ENCODE assay signal across 21 cellular contexts in genomic region chr10:110432814-110433565, GRCh38.
A peak's percentile ranks its signal among the peaks of the same experiment; 100 is the strongest.
DNase-seq lines count a peak whose midpoint lies in the region; ATAC-seq, FAIRE-seq and TF ChIP-seq lines count a peak whose summit lies in the region.
"Had no signal": no experiment of that assay in that cellular context is flagged by ENCODE, and none has a peak within 500 bp of the region (broad histone marks: within the 10 kb centered on the region; RNA-seq: fewer than 3 reads in every experiment).

No MANE protein-coding gene starts in this region.

- H3K4me3 ChIP-seq in K562 (no peak overlapping the region), spleen (no peak overlapping the region), transverse colon (no peak overlapping the region)

- no peaks in the 10 kb centered on the region for H4K20me1 ChIP-seq in K562 (replicated peaks; ENCODE audit: control insufficient read depth, insufficient read depth, low read length)

- no peak overlapping the region for H3K9ac ChIP-seq in K562 (ENCODE audit: insufficient read depth in 1 of 2, low read depth in 2 of 2, low read length in 2 of 2)

- BruUV-seq in K562 (replicated peaks; lab: Mats Ljungman, UMichigan) = no TSS peak

- in situ Hi-C loops in K562 (cut with MboI) = no loop called here
- in situ Hi-C loops in transverse colon (cut with MboI; ENCODE audit: low pct_ligation_motif_present in 1 of 4, low pct_unique_long_range_greater_than_20kb in 1 of 4, low sequenced_read_pairs in 3 of 4) = no loop called here

- H3K27me3 ChIP-seq in K562 (ENCODE audit: control insufficient read depth in 2 of 2, insufficient read depth in 2 of 2, low read length in 2 of 2) (no peaks in the 10 kb centered on the region), spleen (replicated peaks in 1 of 7) (no peaks in the 10 kb centered on the region), transverse colon (no peaks in the 10 kb centered on the region)

- H3K9me3 ChIP-seq in K562 (replicated peaks; ENCODE audit: control insufficient read depth, insufficient read depth, low read depth, low read length) (no peaks in the 10 kb centered on the region), spleen (peaks cover 0 to 6% (median 0%) of the 10 kb centered on the region in 8 donors), transverse colon (no peaks in the 10 kb centered on the region)

- ATAC-seq in K562 (no peak), GM21381 (IDR thresholded peaks at IDR 0.05; ENCODE audit: unreplicated experiment) (no peak)

- H3K4me1 ChIP-seq in K562 (replicated peaks in 1 of 2; ENCODE audit: control insufficient read depth in 2 of 2, insufficient read depth in 2 of 2, low read length in 2 of 2) = peaks cover 2 to 6% of the 10 kb centered on the region in 2 experiments; a peak in 2 of 5 replicates
- H3K4me1 ChIP-seq in spleen = peaks cover 0 to 12% (median 0%) of the 10 kb centered on the region in 6 donors
- no peaks in the 10 kb centered on the region for H3K4me1 ChIP-seq in transverse colon

- H3K9me1 ChIP-seq in K562 (ENCODE audit: control insufficient read depth, insufficient read depth, low read length) = no peaks in the 10 kb centered on the region

- intact Hi-C loops in K562 (cut with micrococcal nuclease) (no loop called here), spleen (cut with DNase I; ENCODE audit: low total_unique reads) (no loop called here), transverse colon (cut with DNase I; ENCODE audit: low total_unique reads) (no loop called here)

- FAIRE-seq in K562 (lab: Jason Lieb, UNC) = no peak
- FAIRE-seq: GM12892, GM18507, H1 had no signal

- H3K27ac ChIP-seq in C4-2B (peak overlapping the region; percentile 89), K562 (ENCODE audit: extremely low read depth, low read depth, low read length) (no peak overlapping the region), spleen (no peak overlapping the region), transverse colon (no peak overlapping the region)

- CTCF ChIA-PET in K562 (lab: Yijun Ruan, JAX; ENCODE audit: low intra/inter-chr PET ratio) = no interaction called here

- no peak overlapping the region for H2AFZ ChIP-seq in K562 (ENCODE audit: low read depth, low read length)

- H3K79me2 ChIP-seq in K562 (ENCODE audit: control insufficient read depth, insufficient read depth, low read length) = no peaks in the 10 kb centered on the region

- H3K36me3 ChIP-seq in K562 (ENCODE audit: control insufficient read depth, insufficient read depth, low read length) (no peaks in the 10 kb centered on the region), spleen (no peaks in the 10 kb centered on the region), transverse colon (no peaks in the 10 kb centered on the region)

- H3K4me2 ChIP-seq in K562 (ENCODE audit: insufficient read depth, low read length) = no peak overlapping the region

- no peak for TF ChIP-seq CTCF in C4-2B (conservative IDR thresholded peaks at IDR 0.05)
- TF ChIP-seq CTCF in K562 (IDR thresholded peaks at IDR 0.05 in 2 of 3, conservative IDR thresholded peaks at IDR 0.05 in 1 of 3; ENCODE audit: insufficient read depth in 2 of 3, low read depth in 1 of 3, low read length in 3 of 3) = no peak
- TF ChIP-seq CTCF in spleen (IDR thresholded peaks at IDR 0.05 in 8 of 11, conservative IDR thresholded peaks at IDR 0.05 in 3 of 11) = no peak
- no peak for TF ChIP-seq CTCF in transverse colon (IDR thresholded peaks at IDR 0.05)

- TF ChIP-seq RAD21 in K562 (CRISPR knock-in tag; conservative IDR thresholded peaks at IDR 0.05 in 1 of 2, IDR thresholded peaks at IDR 0.05 in 1 of 2) = no peak

- 43% methylated on average over 4 of the region's 4 CpGs for WGBS in K562 (ENCODE audit: insufficient coverage, low coverage, missing lambda C conversion rate)
- WGBS in spleen, 5 donors = 94 to 100% (median 96%) methylated on average over 4 of the region's 4 CpGs
- 95 to 100% methylated on average over 2 to 4 of the region's 4 CpGs for WGBS in transverse colon (ENCODE audit: low coverage in 1 of 2), 2 donors

- TF ChIP-seq EP300 in K562 (IDR thresholded peaks at IDR 0.05; ENCODE audit: low read length) (no peak), transverse colon (IDR thresholded peaks at IDR 0.05; ENCODE audit: low read depth) (no peak)

- TF ChIP-seq POLR2A in K562 (conservative IDR thresholded peaks at IDR 0.05) (no peak), spleen (IDR thresholded peaks at IDR 0.05) (no peak), transverse colon (IDR thresholded peaks at IDR 0.05) (no peak)

- POLR2A ChIA-PET in K562 (lab: Yijun Ruan, JAX) = interaction anchor here (1.6 kb wide), 1 partner anchor 8 kb away, joined by 6 read pairs; no protein-coding TSS in a partner anchor

- peak; percentile 32 for DNase-seq in activated CD8-positive, alpha-beta memory T cell treated with anti-CD3 and anti-CD28 coated beads, Interleukin-2, amount 50 U/mL, for 48 hours
- DNase-seq in activated CD8-positive, alpha-beta memory T cell treated with anti-CD3 and anti-CD28 coated beads for 24 hours = no peak
- DNase-seq in K562 (ENCODE audit: extremely low read depth in 1 of 4, low spot score in 3 of 4) (no peak), spleen (peak; percentile 35), NCI-H446 (lab: John Stamatoyannopoulos, UW) (no peak), transverse colon (no peak)
- DNase-seq: C1 segment of cervical spinal cord, DMS79, KG1, NCI-H1694 treated with DMSO at 0.1 percent for 48 hours, NCI-H2107, NCI-H2227 treated with DMSO at 0.1 percent for 48 hours, NCI-H524, NCI-H82, OCI-M1, SHP77 treated with DMSO at 0.1 percent for 48 hours had no signal

TF ChIP-seq in K562, 482 proteins besides CTCF, POLR2A, EP300 and RAD21:
- TF ChIP-seq NFE2L1 (tag; IDR thresholded peaks at IDR 0.05; ENCODE audit: borderline replicate concordance, low read depth) = no peak
- no peak for TF ChIP-seq NONO (IDR thresholded peaks at IDR 0.05; ENCODE audit: low read depth in 2 of 2, low read length in 1 of 2)
- TF ChIP-seq ZNF12 (CRISPR knock-in tag; IDR thresholded peaks at IDR 0.05) = peak; percentile 91

Comparison
In these comparisons a context has a peak if more than half of its experiments do, and no peak if none do; other contexts are left out.
1. DNase-seq: peak in activated CD8-positive, alpha-beta memory T cell treated with anti-CD3 and anti-CD28 coated beads, Interleukin-2, amount 50 U/mL, for 48 hours (single experiment) and spleen (single experiment); none in activated CD8-positive, alpha-beta memory T cell treated with anti-CD3 and anti-CD28 coated beads for 24 hours (single experiment), K562 (0 of 4), NCI-H446 (0 of 2) and transverse colon (single experiment).